In genomic region chr12:59404109-59404650, GRCh38 we compare ENCODE assay signal across 15 cellular contexts.
DNase-seq lines count a peak whose midpoint lies in the region; ATAC-seq, FAIRE-seq and TF ChIP-seq lines count a peak whose summit lies in the region.
"Had no signal": no experiment of that assay in that cellular context is flagged by ENCODE, and none has a peak within 500 bp of the region (broad histone marks: within the 10 kb centered on the region; RNA-seq: fewer than 3 reads in every experiment).

No MANE protein-coding gene starts in this region.

- H3K36me3 ChIP-seq in pancreas = no peaks in the 10 kb centered on the region

- H3K27ac ChIP-seq in pancreas = no peak overlapping the region
- H3K27ac ChIP-seq: KMS-11 had no signal

- H3K27me3 Mint-ChIP-seq in progenitor cell of endocrine pancreas = peaks cover 3% of the 10 kb centered on the region

- no peaks in the 10 kb centered on the region for H3K36me3 Mint-ChIP-seq in progenitor cell of endocrine pancreas (ENCODE audit: insufficient read depth)

- FAIRE-seq in pancreas (lab: Jason Lieb, UNC) = peak; percentile 17

- ATAC-seq in pancreas (peak in 3 of 4 donors; percentile 41 to 81 (median 58)), HG03460 (IDR thresholded peaks at IDR 0.05; ENCODE audit: unreplicated experiment) (no peak)

- peaks cover 4% of the 10 kb centered on the region for H3K4me1 Mint-ChIP-seq in progenitor cell of endocrine pancreas (ENCODE audit: low read depth)

- peaks cover 6% of the 10 kb centered on the region for H3K9me3 Mint-ChIP-seq in progenitor cell of endocrine pancreas (ENCODE audit: low read depth)

- H3K4me1 ChIP-seq in pancreas = peaks cover 0 to 14% (median 0%) of the 10 kb centered on the region in 3 donors
- H3K4me1 ChIP-seq: Caco-2 had no signal

- no peak overlapping the region for H3K4me3 Mint-ChIP-seq in progenitor cell of endocrine pancreas (ENCODE audit: low read depth)

- DNase-seq in AG10803 (ENCODE audit: low read depth) = peak; percentile 23
- peak; percentile 48 for DNase-seq in LNCaP clone FGC (ENCODE audit: low read depth)
- peak; percentile 6 for DNase-seq in fibroblast of peridontal ligament (ENCODE audit: extremely low read depth)
- no peak for DNase-seq in pancreas
- no peak for DNase-seq in progenitor cell of endocrine pancreas (ENCODE audit: low spot score, unreplicated experiment)
- no peak for DNase-seq in activated CD4-positive, alpha-beta T cell treated with anti-CD3 and anti-CD28 coated beads for 4 hours
- no peak for DNase-seq in activated gamma-delta T cell (lab: John Stamatoyannopoulos, UW)
- DNase-seq: Caco-2, EL, H7, MM.1S, NCI-H1092 treated with DMSO at 0.1 percent for 48 hours, NCI-H82 had no signal

- H3K27me3 ChIP-seq in pancreas = no peaks in the 10 kb centered on the region

- H3K27ac Mint-ChIP-seq in progenitor cell of endocrine pancreas = no peak overlapping the region

- TF ChIP-seq CTCF in AG10803 (conservative IDR thresholded peaks at IDR 0.05; ENCODE audit: low read length) = no peak
- TF ChIP-seq CTCF in LNCaP clone FGC (IDR thresholded peaks at IDR 0.05; ENCODE audit: control insufficient read depth, extremely low read depth, insufficient read depth) = no peak
- no peak for TF ChIP-seq CTCF in pancreas (IDR thresholded peaks at IDR 0.05)
- TF ChIP-seq CTCF in progenitor cell of endocrine pancreas (IDR thresholded peaks at IDR 0.05; ENCODE audit: unreplicated experiment) = no peak

- H3K4me3 ChIP-seq in AG10803 (ENCODE audit: low read length) (no peak overlapping the region), LNCaP clone FGC (ENCODE audit: low read depth, low read length) (no peak overlapping the region), pancreas (no peak overlapping the region)

- no peaks in the 10 kb centered on the region for H3K9me3 ChIP-seq in pancreas
- H3K9me3 ChIP-seq: Caco-2 had no signal

- intact Hi-C loops in pancreas (cut with DNase I) = no loop called here

Comparison
In these comparisons a context has a peak if more than half of its experiments do, and no peak if none do; other contexts are left out.
1. DNase-seq: peak in AG10803 (single experiment), LNCaP clone FGC (single experiment) and fibroblast of peridontal ligament (single experiment); none in pancreas (0 of 6), progenitor cell of endocrine pancreas (single experiment), activated CD4-positive, alpha-beta T cell treated with anti-CD3 and anti-CD28 coated beads for 4 hours (0 of 2) and activated gamma-delta T cell (single experiment).